In genomic region chrX:119573222-119573621, GRCh38 we compare ENCODE assay signal across 9 cellular contexts. TPM values are rescaled to one million over a fixed set of nuclear protein-coding genes. Genes with fewer than 3 reads are reported as not detected.
DNase-seq lines count a peak whose midpoint lies in the region; ATAC-seq and TF ChIP-seq lines count a peak whose summit lies in the region.
"Had no signal": no experiment of that assay in that cellular context is flagged by ENCODE, and none has a peak within 500 bp of the region (broad histone marks: within the 10 kb centered on the region; RNA-seq: fewer than 3 reads in every experiment).

No MANE protein-coding gene starts in this region.

- H3K4me3 ChIP-seq in left ventricle myocardium inferior (peak overlapping the region; percentile 79), body of pancreas (no peak overlapping the region), vagina (peak overlapping the region in 1 of 2 donors; percentile 65)

- TF ChIP-seq POLR2A in body of pancreas (IDR thresholded peaks at IDR 0.05), result no peak
- TF ChIP-seq POLR2A in vagina (IDR thresholded peaks at IDR 0.05), result no peak

- H3K36me3 Mint-ChIP-seq in memory B cell, result no peaks in the 10 kb centered on the region

- H3K4me1 Mint-ChIP-seq in memory B cell, result peaks cover 6% of the 10 kb centered on the region

- intact Hi-C loops in left ventricle myocardium inferior (cut with micrococcal nuclease), result no loop called here
- intact Hi-C loops in left ventricle myocardium superior (cut with micrococcal nuclease), result no loop called here
- intact Hi-C loops in body of pancreas (cut with DNase I), result no loop called here
- intact Hi-C loops in vagina (cut with DNase I), result no loop called here

- H3K4me3 Mint-ChIP-seq in memory B cell, result no peak overlapping the region

- TF ChIP-seq CTCF in left ventricle myocardium inferior (IDR thresholded peaks at IDR 0.05; ENCODE audit: borderline replicate concordance) (no peak), body of pancreas (IDR thresholded peaks at IDR 0.05) (no peak), vagina (IDR thresholded peaks at IDR 0.05) (no peak)

- H3K4me1 ChIP-seq in left ventricle myocardium inferior (peaks cover 27% of the 10 kb centered on the region), body of pancreas (peaks cover 7% of the 10 kb centered on the region), vagina (peaks cover 9% of the 10 kb centered on the region)

- DNase-seq in left ventricle myocardium inferior (no peak), left ventricle myocardium superior (no peak), body of pancreas (no peak), memory B cell (ENCODE audit: low spot score in 2 of 2) (no peak), vagina (ENCODE audit: extremely low spot score in 2 of 2) (no peak), glomerular visceral epithelial cell (ENCODE audit: extremely low spot score) (no peak), SKM-1 (lab: John Stamatoyannopoulos, UW; ENCODE audit: unreplicated experiment) (no peak), mucosa of gallbladder (ENCODE audit: low spot score) (no peak)
- DNase-seq: T-helper 9 cell had no signal

- no peaks in the 10 kb centered on the region for H3K27me3 Mint-ChIP-seq in memory B cell

- H3K27ac Mint-ChIP-seq in memory B cell, result peak overlapping the region; percentile 12

- peak overlapping the region; percentile 94 for H3K27ac ChIP-seq in left ventricle myocardium inferior (replicated peaks)
- peak overlapping the region in 3 of 4 donors; percentile 76 to 93 (median 91) for H3K27ac ChIP-seq in body of pancreas
- peak overlapping the region; percentile 92 for H3K27ac ChIP-seq in vagina

- ATAC-seq in left ventricle myocardium superior, result no peak
- no peak for ATAC-seq in body of pancreas
- ATAC-seq in memory B cell (ENCODE audit: low read depth), result no peak

- WGBS in body of pancreas, 2 donors, result 20 to 40% methylated on average over 3 of the region's 3 CpGs

- H3K36me3 ChIP-seq in left ventricle myocardium inferior (peaks cover 7% of the 10 kb centered on the region), body of pancreas (replicated peaks in 1 of 2; ENCODE audit: insufficient read depth in 1 of 2, low read depth in 2 of 2) (no peaks in the 10 kb centered on the region), vagina (no peaks in the 10 kb centered on the region)

- H3K27me3 ChIP-seq in left ventricle myocardium inferior (ENCODE audit: low read depth) (no peaks in the 10 kb centered on the region), body of pancreas (no peaks in the 10 kb centered on the region), vagina (no peaks in the 10 kb centered on the region)

- H3K9me3 ChIP-seq in left ventricle myocardium inferior (replicated peaks) (no peaks in the 10 kb centered on the region), body of pancreas (no peaks in the 10 kb centered on the region), vagina (no peaks in the 10 kb centered on the region)

- no peaks in the 10 kb centered on the region for H3K9me3 Mint-ChIP-seq in memory B cell

RNA-seq across cellular contexts. Expression of gene UBE2A, which starts 1.1 kb away (rescaled TPM):
- total RNA-seq in left ventricle myocardium inferior (61.2 TPM), left ventricle myocardium superior (61.9 TPM), body of pancreas (10 to 100 TPM; 23.1 to 35.9 TPM), vagina (35.8 TPM), mucosa of gallbladder (49.5 TPM)

RNA-seq across cellular contexts. Expression of gene STEEP1, which starts 8.0 kb away (rescaled TPM):
- total RNA-seq in left ventricle myocardium inferior, result 15.2 TPM
- 16.0 TPM for total RNA-seq in left ventricle myocardium superior
- total RNA-seq in body of pancreas, result 10 to 100 TPM in 1 of 2 donors, 1 to 10 TPM in 1; 8.2 to 17.4 TPM
- 26.5 TPM for total RNA-seq in vagina
- 18.4 TPM for total RNA-seq in mucosa of gallbladder

RNA-seq across cellular contexts. Expression of gene NKRF, which starts 33.0 kb away (rescaled TPM):
- total RNA-seq in left ventricle myocardium inferior (3.7 TPM), left ventricle myocardium superior (5.2 TPM), body of pancreas (1 to 10 TPM; 3.9 to 4.0 TPM), vagina (9.8 TPM), mucosa of gallbladder (8.3 TPM)
